In genomic region chr5:76544268-76544926, GRCh38 we compare ENCODE assay signal across 7 cellular contexts.
DNase-seq lines count a peak whose midpoint lies in the region; ATAC-seq and TF ChIP-seq lines count a peak whose summit lies in the region.

No MANE protein-coding gene starts in this region.

- H3K4me1 ChIP-seq in effector memory CD4-positive, alpha-beta T cell (ENCODE audit: control insufficient read depth, insufficient read depth, low read length, poor library complexity, severe bottlenecking) = peaks cover 70% of the 10 kb centered on the region

- H3K27me3 Mint-ChIP-seq in activated CD4-positive, alpha-beta T cell treated with anti-CD3 and anti-CD28 coated beads, Interleukin-2, amount 10 ng/mL, durations not matched to agents 7 days and 5 days = no peaks in the 10 kb centered on the region
- peaks cover 4% of the 10 kb centered on the region for H3K27me3 Mint-ChIP-seq in osteocyte (ENCODE audit: unreplicated experiment)

- peak overlapping the region; percentile 66 for H3K4me3 Mint-ChIP-seq in activated CD4-positive, alpha-beta T cell treated with anti-CD3 and anti-CD28 coated beads, Interleukin-2, amount 10 ng/mL, durations not matched to agents 7 days and 5 days
- H3K4me3 Mint-ChIP-seq in osteocyte (ENCODE audit: unreplicated experiment) = no peak overlapping the region

- CTCF ChIA-PET in activated CD4-positive, alpha-beta T cell treated with anti-CD3 and anti-CD28 coated beads, Interleukin-2, amount 10 ng/mL, durations not matched to agents 7 days and 5 days (lab: Charles Lee) = interaction anchor here (0.6 to 2.1 kb wide), 16 partner anchors 15 to 1220 kb away, joined by 3 to 10 read pairs (median 4); partner anchors contain the start of gene IQGAP2

- peak; percentile 66 for DNase-seq in Jurkat, Clone E6-1 (ENCODE audit: low read depth, low spot score)
- DNase-seq in activated CD4-positive, alpha-beta T cell treated with anti-CD3 and anti-CD28 coated beads, Interleukin-2, amount 10 ng/mL, durations not matched to agents 7 days and 5 days = peak; percentile 73
- DNase-seq in effector memory CD4-positive, alpha-beta T cell = peak; percentile 27 to 48 (median 47)
- DNase-seq in osteocyte (ENCODE audit: extremely low spot score, unreplicated experiment) (no peak), COLO668 (lab: John Stamatoyannopoulos, UW; ENCODE audit: unreplicated experiment) (no peak)

- no peaks in the 10 kb centered on the region for H3K36me3 ChIP-seq in effector memory CD4-positive, alpha-beta T cell (ENCODE audit: control insufficient read depth, insufficient read depth, low read length)

- peak overlapping the region; percentile 85 for H3K27ac ChIP-seq in effector memory CD4-positive, alpha-beta T cell (ENCODE audit: insufficient read depth, low read length, poor library complexity, severe bottlenecking)

- H3K27ac Mint-ChIP-seq in activated CD4-positive, alpha-beta T cell treated with anti-CD3 and anti-CD28 coated beads, Interleukin-2, amount 10 ng/mL, durations not matched to agents 7 days and 5 days = peak overlapping the region; percentile 95
- H3K27ac Mint-ChIP-seq in osteocyte (ENCODE audit: unreplicated experiment) = no peak overlapping the region

- no peak overlapping the region for H3K4me3 ChIP-seq in Jurkat, Clone E6-1 (ENCODE audit: low read length)
- no peak overlapping the region for H3K4me3 ChIP-seq in effector memory CD4-positive, alpha-beta T cell (ENCODE audit: insufficient read depth, low read depth, low read length, poor library complexity, severe bottlenecking)

- H3K36me3 Mint-ChIP-seq in activated CD4-positive, alpha-beta T cell treated with anti-CD3 and anti-CD28 coated beads, Interleukin-2, amount 10 ng/mL, durations not matched to agents 7 days and 5 days (ENCODE audit: low read depth) = peaks cover 11% of the 10 kb centered on the region
- no peaks in the 10 kb centered on the region for H3K36me3 Mint-ChIP-seq in osteocyte (ENCODE audit: unreplicated experiment)

- peak; percentile 86 for TF ChIP-seq CTCF in osteocyte (IDR thresholded peaks at IDR 0.05)

- H3K4me1 Mint-ChIP-seq in activated CD4-positive, alpha-beta T cell treated with anti-CD3 and anti-CD28 coated beads, Interleukin-2, amount 10 ng/mL, durations not matched to agents 7 days and 5 days = peaks cover 90% of the 10 kb centered on the region
- peaks cover 2% of the 10 kb centered on the region for H3K4me1 Mint-ChIP-seq in osteocyte (ENCODE audit: unreplicated experiment)

- H3K27me3 ChIP-seq in effector memory CD4-positive, alpha-beta T cell (replicated peaks; ENCODE audit: control insufficient read depth, insufficient read depth, low read length, poor library complexity, severe bottlenecking) = no peaks in the 10 kb centered on the region

- ATAC-seq in GM18498 (IDR thresholded peaks at IDR 0.05; ENCODE audit: unreplicated experiment) (peak; percentile 36), GM18873 (IDR thresholded peaks at IDR 0.05; ENCODE audit: low FRiP score, unreplicated experiment) (no peak)

- H3K9me3 ChIP-seq in effector memory CD4-positive, alpha-beta T cell (ENCODE audit: control insufficient read depth, low read length) = no peaks in the 10 kb centered on the region

- no peaks in the 10 kb centered on the region for H3K9me3 Mint-ChIP-seq in activated CD4-positive, alpha-beta T cell treated with anti-CD3 and anti-CD28 coated beads, Interleukin-2, amount 10 ng/mL, durations not matched to agents 7 days and 5 days
- H3K9me3 Mint-ChIP-seq in osteocyte (ENCODE audit: unreplicated experiment) = no peaks in the 10 kb centered on the region

- POLR2A ChIA-PET in activated CD4-positive, alpha-beta T cell treated with anti-CD3 and anti-CD28 coated beads, Interleukin-2, amount 10 ng/mL, durations not matched to agents 7 days and 5 days (lab: Charles Lee) = interaction anchor here (0.7 to 2.7 kb wide), 3 partner anchors 140 to 274 kb away, joined by 3 to 12 read pairs (median 4); partner anchors contain the start of gene IQGAP2

Comparison
In these comparisons a context has a peak if more than half of its experiments do, and no peak if none do; other contexts are left out.
1. DNase-seq: peak in Jurkat, Clone E6-1 (single experiment), activated CD4-positive, alpha-beta T cell treated with anti-CD3 and anti-CD28 coated beads, Interleukin-2, amount 10 ng/mL, durations not matched to agents 7 days and 5 days (single experiment) and effector memory CD4-positive, alpha-beta T cell (3 of 3); none in osteocyte (single experiment) and COLO668 (single experiment).